ENCODE assay signal across 27 cellular contexts in genomic region chr1:154550070-154550469, GRCh38. TPM values are rescaled to one million over a fixed set of nuclear protein-coding genes. Genes with fewer than 3 reads are reported as not detected.
DNase-seq lines count a peak whose midpoint lies in the region; ATAC-seq and TF ChIP-seq lines count a peak whose summit lies in the region.
"Had no signal": no experiment of that assay in that cellular context is flagged by ENCODE, and none has a peak within 500 bp of the region (broad histone marks: within the 10 kb centered on the region; RNA-seq: fewer than 3 reads in every experiment).

No MANE protein-coding gene starts in this region.

- H3K36me3 Mint-ChIP-seq in Calu3 (ENCODE audit: insufficient read depth, unreplicated experiment) = peaks cover 30% of the 10 kb centered on the region
- H3K36me3 Mint-ChIP-seq in activated T-helper 17 cell treated with anti-CD3 and anti-CD28 coated beads, Interleukin-2, amount 50 U/mL, for 72 hours (ENCODE audit: low read depth) = peaks cover 66% of the 10 kb centered on the region
- H3K36me3 Mint-ChIP-seq in stimulated activated naive B cell treated with anti-CD40 and anti-IgM and Interleukin-4, amounts not matched to agents 10 μg/mL and 1 μg/mL and 100 μg/mL, for 72 hours = peaks cover 26 to 61% of the 10 kb centered on the region in 2 donors
- H3K36me3 Mint-ChIP-seq in activated T-helper 2 cell treated with anti-CD3 and anti-CD28 coated beads, Interferon-gamma antibody, Interleukin-2, Interleukin-4, amounts not matched to agents 10 μg/mL and 5 μg/mL and 100 μg/mL, durations not matched to agents 14 hours and 24 hours and 36 hours (ENCODE audit: low read depth) = peaks cover 62% of the 10 kb centered on the region

- TSS peak; percentile 23 for BruUV-seq in Calu3 (replicated peaks; lab: Mats Ljungman, UMichigan)

- H3K27me3 ChIP-seq in KMS-11 (ENCODE audit: insufficient read depth, low read depth) = no peaks in the 10 kb centered on the region
- H3K27me3 ChIP-seq: BE2C had no signal

- no peak overlapping the region for H3K4me3 Mint-ChIP-seq in Calu3 (ENCODE audit: low read depth, unreplicated experiment)
- H3K4me3 Mint-ChIP-seq in activated T-helper 17 cell treated with anti-CD3 and anti-CD28 coated beads, Interleukin-2, amount 50 U/mL, for 72 hours = no peak overlapping the region
- no peak overlapping the region for H3K4me3 Mint-ChIP-seq in stimulated activated naive B cell treated with anti-CD40 and anti-IgM and Interleukin-4, amounts not matched to agents 10 μg/mL and 1 μg/mL and 100 μg/mL, for 72 hours
- H3K4me3 Mint-ChIP-seq in activated T-helper 2 cell treated with anti-CD3 and anti-CD28 coated beads, Interferon-gamma antibody, Interleukin-2, Interleukin-4, amounts not matched to agents 10 μg/mL and 5 μg/mL and 100 μg/mL, durations not matched to agents 14 hours and 24 hours and 36 hours (ENCODE audit: low read depth) = no peak overlapping the region
- H3K4me3 Mint-ChIP-seq: CD14-positive monocyte had no signal

- no peak for ATAC-seq in activated T-helper 17 cell treated with anti-CD3 and anti-CD28 coated beads, Interleukin-2, amount 50 U/mL, for 72 hours (replicated peaks)
- ATAC-seq in stimulated activated naive B cell treated with anti-CD40 and anti-IgM and Interleukin-4, amounts not matched to agents 10 μg/mL and 1 μg/mL and 100 μg/mL, for 72 hours (replicated peaks) = no peak

- H3K4me1 ChIP-seq in KMS-11 (ENCODE audit: low read depth, poor library complexity, severe bottlenecking) = peaks cover 50% of the 10 kb centered on the region

- no peak overlapping the region for H3K27ac ChIP-seq in KMS-11
- H3K27ac ChIP-seq: GM23248 had no signal

- H3K36me3 ChIP-seq in KMS-11 (ENCODE audit: insufficient read depth) = peaks cover 42% of the 10 kb centered on the region

- no peak overlapping the region for H2AFZ ChIP-seq in KMS-11 (ENCODE audit: low read depth)
- H2AFZ ChIP-seq: GM23248 had no signal

- CTCF ChIA-PET in Calu3 (lab: Charles Lee) = no interaction called here

- no peaks in the 10 kb centered on the region for H3K9me3 Mint-ChIP-seq in Calu3 (ENCODE audit: low read depth, unreplicated experiment)
- no peaks in the 10 kb centered on the region for H3K9me3 Mint-ChIP-seq in activated T-helper 17 cell treated with anti-CD3 and anti-CD28 coated beads, Interleukin-2, amount 50 U/mL, for 72 hours
- H3K9me3 Mint-ChIP-seq in stimulated activated naive B cell treated with anti-CD40 and anti-IgM and Interleukin-4, amounts not matched to agents 10 μg/mL and 1 μg/mL and 100 μg/mL, for 72 hours = no peaks in the 10 kb centered on the region
- H3K9me3 Mint-ChIP-seq in activated T-helper 2 cell treated with anti-CD3 and anti-CD28 coated beads, Interferon-gamma antibody, Interleukin-2, Interleukin-4, amounts not matched to agents 10 μg/mL and 5 μg/mL and 100 μg/mL, durations not matched to agents 14 hours and 24 hours and 36 hours = no peaks in the 10 kb centered on the region
- H3K9me3 Mint-ChIP-seq: CD14-positive monocyte; CD8-positive, alpha-beta memory T cell had no signal

- peak overlapping the region; percentile 55 for H3K4me3 ChIP-seq in KMS-11 (IDR thresholded peaks at IDR 0.05; ENCODE audit: insufficient read depth, low read depth, low read length)
- H3K4me3 ChIP-seq: GM23248 had no signal

- H3K4me1 Mint-ChIP-seq in Calu3 (ENCODE audit: low read depth, unreplicated experiment) = peaks cover 14% of the 10 kb centered on the region
- H3K4me1 Mint-ChIP-seq in activated T-helper 17 cell treated with anti-CD3 and anti-CD28 coated beads, Interleukin-2, amount 50 U/mL, for 72 hours = peaks cover 25% of the 10 kb centered on the region
- peaks cover 19 to 44% of the 10 kb centered on the region in 2 donors for H3K4me1 Mint-ChIP-seq in stimulated activated naive B cell treated with anti-CD40 and anti-IgM and Interleukin-4, amounts not matched to agents 10 μg/mL and 1 μg/mL and 100 μg/mL, for 72 hours
- H3K4me1 Mint-ChIP-seq in activated T-helper 2 cell treated with anti-CD3 and anti-CD28 coated beads, Interferon-gamma antibody, Interleukin-2, Interleukin-4, amounts not matched to agents 10 μg/mL and 5 μg/mL and 100 μg/mL, durations not matched to agents 14 hours and 24 hours and 36 hours (ENCODE audit: low read depth) = peaks cover 8% of the 10 kb centered on the region

- in situ Hi-C loops in KBM-7 (cut with MboI; ENCODE audit: low pct_unique_long_range_greater_than_20kb, low sequenced_read_pairs) = no loop called here

- H3K4me2 ChIP-seq in KMS-11 = no peak overlapping the region; the same call in 1 of the 2 replicates
- H3K4me2 ChIP-seq: SK-N-SH had no signal

- intact Hi-C loops in Calu3 (cut with micrococcal nuclease; ENCODE audit: unreplicated experiment) = no loop called here
- intact Hi-C loops in activated T-helper 2 cell treated with anti-CD3 and anti-CD28 coated beads, Interferon-gamma antibody, Interleukin-2, Interleukin-4, amounts not matched to agents 10 μg/mL and 5 μg/mL and 100 μg/mL, durations not matched to agents 14 hours and 24 hours and 36 hours (cut with micrococcal nuclease) = no loop called here

- H4K20me1 ChIP-seq in KMS-11 (ENCODE audit: insufficient read depth) = no peaks in the 10 kb centered on the region

- H3K27me3 Mint-ChIP-seq in Calu3 (ENCODE audit: unreplicated experiment) = peaks cover 8% of the 10 kb centered on the region
- H3K27me3 Mint-ChIP-seq in activated T-helper 17 cell treated with anti-CD3 and anti-CD28 coated beads, Interleukin-2, amount 50 U/mL, for 72 hours = no peaks in the 10 kb centered on the region
- peaks cover 0 to 2% of the 10 kb centered on the region in 2 donors for H3K27me3 Mint-ChIP-seq in stimulated activated naive B cell treated with anti-CD40 and anti-IgM and Interleukin-4, amounts not matched to agents 10 μg/mL and 1 μg/mL and 100 μg/mL, for 72 hours
- H3K27me3 Mint-ChIP-seq in activated T-helper 2 cell treated with anti-CD3 and anti-CD28 coated beads, Interferon-gamma antibody, Interleukin-2, Interleukin-4, amounts not matched to agents 10 μg/mL and 5 μg/mL and 100 μg/mL, durations not matched to agents 14 hours and 24 hours and 36 hours (ENCODE audit: low read depth) = no peaks in the 10 kb centered on the region
- H3K27me3 Mint-ChIP-seq: CD8-positive, alpha-beta memory T cell had no signal

- TF ChIP-seq CTCF in Calu3 (IDR thresholded peaks at IDR 0.05; ENCODE audit: unreplicated experiment) (no peak), KMS-11 (conservative IDR thresholded peaks at IDR 0.05; ENCODE audit: low read depth, low read length) (no peak)

- no peak overlapping the region for H3K27ac Mint-ChIP-seq in Calu3 (ENCODE audit: unreplicated experiment)
- peak overlapping the region; percentile 32 for H3K27ac Mint-ChIP-seq in activated T-helper 17 cell treated with anti-CD3 and anti-CD28 coated beads, Interleukin-2, amount 50 U/mL, for 72 hours
- H3K27ac Mint-ChIP-seq in stimulated activated naive B cell treated with anti-CD40 and anti-IgM and Interleukin-4, amounts not matched to agents 10 μg/mL and 1 μg/mL and 100 μg/mL, for 72 hours = peak overlapping the region; percentile 2
- no peak overlapping the region for H3K27ac Mint-ChIP-seq in activated T-helper 2 cell treated with anti-CD3 and anti-CD28 coated beads, Interferon-gamma antibody, Interleukin-2, Interleukin-4, amounts not matched to agents 10 μg/mL and 5 μg/mL and 100 μg/mL, durations not matched to agents 14 hours and 24 hours and 36 hours

- H3K79me2 ChIP-seq in KMS-11 (ENCODE audit: insufficient read depth, low read depth) = no peaks in the 10 kb centered on the region; the same call in 1 of the 2 replicates

- no peak for DNase-seq in Calu3
- no peak for DNase-seq in stimulated activated naive B cell treated with anti-CD40 and anti-IgM and Interleukin-4, amounts not matched to agents 10 μg/mL and 1 μg/mL and 100 μg/mL, for 72 hours
- DNase-seq in KBM-7 = no peak
- no peak for DNase-seq in activated T-helper 2 cell treated with anti-CD3 and anti-CD28 coated beads, Interferon-gamma antibody, Interleukin-2, Interleukin-4, amounts not matched to agents 10 μg/mL and 5 μg/mL and 100 μg/mL, durations not matched to agents 14 hours and 24 hours and 36 hours (ENCODE audit: low spot score)
- DNase-seq in T-helper 9 cell = no peak
- DNase-seq: ACHN; BE2C; CD8-positive, alpha-beta memory T cell; DMS153; GM23248; H7; Kasumi-1; NCI-H1105 treated with DMSO at 0.1 percent for 48 hours; NCI-H146; NCI-H2029; NCI-H446; NCI-H524 treated with DMSO at 0.1 percent for 48 hours; NCI-H774; NK-92 treated with Interleukin-12 subunit alpha and Interleukin-12 subunit beta, amount 100 ng/mL, for 24 hours; SIG-M5; SK-N-SH; SW 1271 had no signal

- no peak overlapping the region for H3K9ac ChIP-seq in KMS-11
- H3K9ac ChIP-seq: GM23248, SK-N-SH had no signal

RNA-seq across cellular contexts. Expression of gene UBE2Q1, which starts 8.4 kb away (rescaled TPM):
- total RNA-seq in Calu3 (2022) = 96.7 and 108 TPM in 2 replicates
- 100 to 1,000 TPM in 1 of 2 donors, 10 to 100 TPM in 1; 91.6 to 118 TPM for total RNA-seq in activated T-helper 17 cell treated with anti-CD3 and anti-CD28 coated beads, Interleukin-2, amount 50 U/mL, for 72 hours
- total RNA-seq in activated T-helper 2 cell treated with anti-CD3 and anti-CD28 coated beads, Interferon-gamma antibody, Interleukin-2, Interleukin-4, amounts not matched to agents 10 μg/mL and 5 μg/mL and 100 μg/mL, durations not matched to agents 14 hours and 24 hours and 36 hours = 96.5 and 101 TPM in 2 replicates

RNA-seq across cellular contexts. Expression of gene CHRNB2, which starts 17.5 kb away (rescaled TPM):
- total RNA-seq in Calu3 (2022) = 0.07 and 0.22 TPM in 2 replicates
- total RNA-seq in activated T-helper 17 cell treated with anti-CD3 and anti-CD28 coated beads, Interleukin-2, amount 50 U/mL, for 72 hours = under 1 TPM in 1 of 2 donors, not detected in 1; 0.05 TPM
- not detected in 2 replicates for total RNA-seq in activated T-helper 2 cell treated with anti-CD3 and anti-CD28 coated beads, Interferon-gamma antibody, Interleukin-2, Interleukin-4, amounts not matched to agents 10 μg/mL and 5 μg/mL and 100 μg/mL, durations not matched to agents 14 hours and 24 hours and 36 hours
- total RNA-seq: CD8-positive, alpha-beta memory T cell; GM23248; HT-29; M059J had no signal

RNA-seq across cellular contexts. Expression of gene SHE, which starts 47.9 kb away (rescaled TPM):
- total RNA-seq in Calu3 (2022) = not detected in 2 replicates
- under 1 TPM in 1 of 2 donors, not detected in 1; 0.03 TPM for total RNA-seq in activated T-helper 17 cell treated with anti-CD3 and anti-CD28 coated beads, Interleukin-2, amount 50 U/mL, for 72 hours
- 0.05 TPM in 1 of 2 replicates, not detected in the other for total RNA-seq in activated T-helper 2 cell treated with anti-CD3 and anti-CD28 coated beads, Interferon-gamma antibody, Interleukin-2, Interleukin-4, amounts not matched to agents 10 μg/mL and 5 μg/mL and 100 μg/mL, durations not matched to agents 14 hours and 24 hours and 36 hours
- total RNA-seq: CD8-positive, alpha-beta memory T cell; GM23248; HT-29; M059J had no signal

RNA-seq across cellular contexts. Expression of gene TDRD10, which starts 48.1 kb away (rescaled TPM):
- not detected in 2 replicates for total RNA-seq in Calu3 (2022)
- not detected for total RNA-seq in activated T-helper 17 cell treated with anti-CD3 and anti-CD28 coated beads, Interleukin-2, amount 50 U/mL, for 72 hours
- total RNA-seq in activated T-helper 2 cell treated with anti-CD3 and anti-CD28 coated beads, Interferon-gamma antibody, Interleukin-2, Interleukin-4, amounts not matched to agents 10 μg/mL and 5 μg/mL and 100 μg/mL, durations not matched to agents 14 hours and 24 hours and 36 hours = not detected in 2 replicates
- total RNA-seq: CD8-positive, alpha-beta memory T cell; GM23248; HT-29; M059J had no signal

RNA-seq across cellular contexts. Expression of gene ADAR, which starts 57.9 kb away (rescaled TPM):
- total RNA-seq in Calu3 (2022) = 298 and 388 TPM in 2 replicates
- total RNA-seq in activated T-helper 17 cell treated with anti-CD3 and anti-CD28 coated beads, Interleukin-2, amount 50 U/mL, for 72 hours = 100 to 1,000 TPM; 185 to 213 TPM
- total RNA-seq in activated T-helper 2 cell treated with anti-CD3 and anti-CD28 coated beads, Interferon-gamma antibody, Interleukin-2, Interleukin-4, amounts not matched to agents 10 μg/mL and 5 μg/mL and 100 μg/mL, durations not matched to agents 14 hours and 24 hours and 36 hours = 267 and 282 TPM in 2 replicates

Comparison
In these comparisons a context has a peak if more than half of its experiments do, and no peak if none do; other contexts are left out.
1. H3K27ac Mint-ChIP-seq: peak in activated T-helper 17 cell treated with anti-CD3 and anti-CD28 coated beads, Interleukin-2, amount 50 U/mL, for 72 hours (single experiment) and stimulated activated naive B cell treated with anti-CD40 and anti-IgM and Interleukin-4, amounts not matched to agents 10 μg/mL and 1 μg/mL and 100 μg/mL, for 72 hours (single experiment); none in Calu3 (single experiment) and activated T-helper 2 cell treated with anti-CD3 and anti-CD28 coated beads, Interferon-gamma antibody, Interleukin-2, Interleukin-4, amounts not matched to agents 10 μg/mL and 5 μg/mL and 100 μg/mL, durations not matched to agents 14 hours and 24 hours and 36 hours (single experiment).